1 cellular context compared by ENCODE assay signal in the genomic region with DNA sequence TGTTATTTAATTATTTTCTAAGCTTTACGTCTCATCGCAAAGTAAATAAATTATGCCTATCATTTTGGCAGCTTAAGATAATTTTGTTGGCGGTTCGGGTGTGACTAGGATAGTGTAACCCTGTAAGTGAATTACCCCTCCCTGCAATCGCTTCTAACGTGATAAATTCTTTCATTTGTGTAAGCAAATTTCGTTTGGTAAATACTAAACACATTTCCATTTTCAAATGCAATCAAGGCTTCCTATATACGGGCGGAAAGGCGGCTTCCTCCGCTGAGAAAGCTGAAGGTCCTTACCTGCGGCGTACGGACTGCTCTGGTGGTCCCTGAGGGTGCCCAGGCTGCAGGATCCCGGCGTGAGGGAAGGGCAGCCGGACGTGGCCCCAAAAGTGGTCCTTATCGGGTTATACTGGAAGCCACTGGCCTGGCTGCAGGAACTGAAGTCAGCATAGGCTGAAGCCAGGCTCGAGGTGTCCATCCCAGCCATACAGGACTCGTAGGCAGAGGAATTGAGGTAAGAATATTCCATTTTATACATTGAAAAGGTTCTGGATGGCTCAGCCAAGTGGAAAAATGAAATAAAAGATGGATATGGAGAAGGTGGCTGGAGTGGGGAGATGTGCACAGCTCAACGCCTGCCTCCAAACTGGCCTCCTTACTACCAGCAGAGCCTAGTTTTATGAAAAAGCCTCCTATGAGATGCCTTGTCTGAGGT.
TF ChIP-seq lines count a peak whose summit lies in the region.

PHOX2B (minus strand) TSS at position 652 of the 714 bp plus-strand sequence; CDS start at position 537, 115 bp downstream.

TF ChIP-seq in IMR-90, 13 proteins besides CTCF, POLR2A, EP300 and RAD21:
- TF ChIP-seq RFX5 (IDR thresholded peaks at IDR 0.05; ENCODE audit: low read depth, low read length) (no peak), NFE2L2 (IDR thresholded peaks at IDR 0.05; ENCODE audit: low read depth, low read length) (no peak), BHLHE40 (IDR thresholded peaks at IDR 0.05; ENCODE audit: low read depth, low read length) (no peak), MAZ (IDR thresholded peaks at IDR 0.05; ENCODE audit: borderline replicate concordance, low read depth, low read length) (no peak), FOS (IDR thresholded peaks at IDR 0.05; ENCODE audit: low read depth, low read length) (no peak), ELK1 (IDR thresholded peaks at IDR 0.05; ENCODE audit: borderline replicate concordance, low read depth, low read length) (no peak), CHD1 (IDR thresholded peaks at IDR 0.05; ENCODE audit: low read depth, low read length) (no peak), RCOR1 (IDR thresholded peaks at IDR 0.05; ENCODE audit: insufficient replicate concordance, low read length) (no peak)
